Comparison of ENCODE assay signal across 8 cellular contexts in the genomic region with DNA sequence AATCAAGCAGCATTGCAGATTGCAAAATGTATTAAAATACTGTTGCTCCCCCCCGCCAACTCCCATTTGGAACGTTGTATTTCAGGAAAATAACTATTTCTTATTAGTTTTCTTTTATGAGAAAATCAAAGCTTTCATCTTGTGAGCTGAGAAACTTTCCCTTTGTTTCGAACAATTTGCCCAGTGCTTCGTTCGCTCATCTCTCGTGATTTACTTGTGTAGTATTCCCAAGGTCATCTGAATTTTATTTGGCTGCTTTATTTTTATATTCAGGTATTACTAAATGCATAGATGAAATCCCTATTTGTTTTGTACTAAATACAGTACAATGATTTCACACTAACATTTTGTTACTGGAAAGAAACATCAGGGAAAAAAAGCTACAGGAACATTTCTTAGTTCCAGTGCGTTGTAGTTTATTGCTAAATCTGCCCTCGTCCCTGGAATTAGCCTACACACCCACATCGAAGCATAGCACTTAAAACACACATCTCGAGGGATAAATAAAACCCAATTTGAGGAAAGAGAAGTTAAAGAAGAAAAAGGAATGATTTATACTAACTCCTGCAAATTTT. TPM values are rescaled to one million over a fixed set of nuclear protein-coding genes. Genes with fewer than 3 reads are reported as not detected.
DNase-seq lines count a peak whose midpoint lies in the region; ATAC-seq and TF ChIP-seq lines count a peak whose summit lies in the region.

No MANE protein-coding gene starts in this region.

- H3F3A ChIP-seq in OCI-LY1 (ENCODE audit: insufficient read depth, low read length) = no peaks in the 10 kb centered on the region

- H3K4me3 ChIP-seq in GM08714 (ENCODE audit: low read length) (peak overlapping the region; percentile 70), OCI-LY1 (ENCODE audit: low read depth, low read length, poor library complexity, severe bottlenecking) (peak overlapping the region; percentile 67), duodenal mucosa (ENCODE audit: low read depth in 1 of 2, low read length in 2 of 2) (peak overlapping the region; percentile 76 to 89)

- H3K9me3 Mint-ChIP-seq in naive B cell = peaks cover 0 to 5% (median 0%) of the 10 kb centered on the region in 7 donors

- peak overlapping the region; percentile 77 for H3K4me2 ChIP-seq in OCI-LY1 (ENCODE audit: low read length)

- H3K27ac ChIP-seq in OCI-LY1 (ENCODE audit: low read depth, low read length, poor library complexity, severe bottlenecking) = no peak overlapping the region
- H3K27ac ChIP-seq in duodenal mucosa (ENCODE audit: low read depth, low read length) = no peak overlapping the region

- H3K36me3 Mint-ChIP-seq in naive B cell = peaks cover 0 to 4% of the 10 kb centered on the region in 2 donors

- H3K79me2 ChIP-seq in OCI-LY1 (ENCODE audit: insufficient read depth, low read length) = no peaks in the 10 kb centered on the region

- H3K4me1 Mint-ChIP-seq in naive B cell = peaks cover 9 to 14% (median 10%) of the 10 kb centered on the region in 3 donors

- ATAC-seq in naive B cell (ENCODE audit: low read depth in 2 of 2) (no peak), HG03354 (IDR thresholded peaks at IDR 0.05; ENCODE audit: poor library complexity, severe bottlenecking, unreplicated experiment) (no peak), HG03139 (IDR thresholded peaks at IDR 0.05; ENCODE audit: unreplicated experiment) (no peak), GM21381 (IDR thresholded peaks at IDR 0.05; ENCODE audit: unreplicated experiment) (no peak)

- H4K20me1 ChIP-seq in OCI-LY1 (ENCODE audit: insufficient read depth, low read length) = no peaks in the 10 kb centered on the region

- H3K36me3 ChIP-seq in OCI-LY1 (ENCODE audit: insufficient read depth, low read length) (no peaks in the 10 kb centered on the region), duodenal mucosa (ENCODE audit: control insufficient read depth in 1 of 2, insufficient read depth in 2 of 2, low read length in 2 of 2) (no peaks in the 10 kb centered on the region)

- H3K27ac Mint-ChIP-seq in naive B cell = peak overlapping the region; percentile 96 to 100 (median 100)

- H3K9ac ChIP-seq in OCI-LY1 (ENCODE audit: low read length) (peak overlapping the region; percentile 43), duodenal mucosa (ENCODE audit: low read depth in 1 of 2, low read length in 2 of 2) (peak overlapping the region; percentile 69 to 78)

- H3K9me3 ChIP-seq in OCI-LY1 (ENCODE audit: low read length) (no peaks in the 10 kb centered on the region), duodenal mucosa (ENCODE audit: control insufficient read depth in 1 of 2, low read length in 2 of 2) (no peaks in the 10 kb centered on the region)

- peaks cover 21% of the 10 kb centered on the region for H3K4me1 ChIP-seq in OCI-LY1 (ENCODE audit: insufficient read depth, low read length, severe bottlenecking)
- peaks cover 6 to 14% of the 10 kb centered on the region in 2 donors for H3K4me1 ChIP-seq in duodenal mucosa (ENCODE audit: control insufficient read depth in 1 of 2, insufficient read depth in 2 of 2, low read length in 2 of 2)

- H3K4me3 Mint-ChIP-seq in naive B cell = peak overlapping the region; percentile 82 to 99 (median 94)

- DNase-seq in naive B cell (peak; percentile 12), DMS153 treated with DMSO at 0.1 percent for 48 hours (lab: John Stamatoyannopoulos, UW; ENCODE audit: unreplicated experiment) (no peak)

- H3K27me3 ChIP-seq in OCI-LY1 (ENCODE audit: insufficient read depth, low read length) (no peaks in the 10 kb centered on the region), duodenal mucosa (ENCODE audit: control insufficient read depth in 1 of 2, insufficient read depth in 2 of 2, low read length in 2 of 2) (no peaks in the 10 kb centered on the region)

- peaks cover 0 to 15% (median 10%) of the 10 kb centered on the region in 3 donors for H3K27me3 Mint-ChIP-seq in naive B cell

- TF ChIP-seq CTCF in OCI-LY1 (IDR thresholded peaks at IDR 0.05; ENCODE audit: low read length) = no peak

- no peak overlapping the region; the same call in 1 of the 2 replicates for H2AFZ ChIP-seq in OCI-LY1 (ENCODE audit: low read length)

- H3K9me2 ChIP-seq in OCI-LY1 (ENCODE audit: low read depth, low read length) = no peaks in the 10 kb centered on the region

RNA-seq across cellular contexts. Expression of a gene that starts 12.0 kb away (rescaled TPM):
- polyA plus RNA-seq in naive B cell (ENCODE audit: low read depth in 6 of 6) = not detected
